ENCODE assay signal across 29 cellular contexts in the genomic region with DNA sequence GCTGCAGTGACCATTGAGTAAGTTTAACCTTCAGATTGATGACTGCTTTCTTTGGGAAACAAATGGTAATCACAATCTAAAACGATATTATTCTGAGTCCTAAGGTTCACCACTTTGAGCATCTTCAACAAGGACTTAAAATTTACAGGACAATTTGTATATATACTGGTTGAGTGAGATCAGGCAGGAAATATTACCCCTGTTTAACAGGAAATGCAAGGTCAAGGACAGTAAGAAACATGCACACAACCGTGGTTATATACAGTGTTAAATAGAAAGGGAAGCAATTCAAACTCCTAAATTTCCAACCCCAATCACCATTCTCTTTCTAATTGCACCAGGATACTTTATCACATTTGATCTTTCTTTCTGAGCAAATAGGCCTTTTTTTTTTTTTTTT.
DNase-seq lines count a peak whose midpoint lies in the region; ATAC-seq, FAIRE-seq and TF ChIP-seq lines count a peak whose summit lies in the region.
"Had no signal": no experiment of that assay in that cellular context is flagged by ENCODE, and none has a peak within 500 bp of the region (broad histone marks: within the 10 kb centered on the region; RNA-seq: fewer than 3 reads in every experiment).

No MANE protein-coding gene starts in this region.

- no peak overlapping the region for H3K9ac ChIP-seq in K562 (ENCODE audit: insufficient read depth in 1 of 2, low read depth in 2 of 2, low read length in 2 of 2)

- no peaks in the 10 kb centered on the region for H3K9me3 Mint-ChIP-seq in activated CD8-positive, alpha-beta memory T cell treated with anti-CD3 and anti-CD28 coated beads, Interleukin-2, amount 10 ng/mL, durations not matched to agents 7 days and 5 days (ENCODE audit: low read depth)
- no peaks in the 10 kb centered on the region for H3K9me3 Mint-ChIP-seq in osteocyte (ENCODE audit: unreplicated experiment)
- no peaks in the 10 kb centered on the region for H3K9me3 Mint-ChIP-seq in activated T-cell treated with anti-CD3 and anti-CD28 coated beads, Interleukin-2, amount 50 U/mL, for 4 hours
- H3K9me3 Mint-ChIP-seq: activated B cell treated with CpG ODN at 0.5 μM for 24 hours; stimulated activated memory B cell treated with anti-CD40 and anti-IgM and Interleukin-4, amounts not matched to agents 10 μg/mL and 1 μg/mL and 100 μg/mL, for 72 hours had no signal

- H3K27me3 Mint-ChIP-seq in activated CD8-positive, alpha-beta memory T cell treated with anti-CD3 and anti-CD28 coated beads, Interleukin-2, amount 10 ng/mL, durations not matched to agents 7 days and 5 days, result no peaks in the 10 kb centered on the region
- H3K27me3 Mint-ChIP-seq in osteocyte (ENCODE audit: unreplicated experiment), result no peaks in the 10 kb centered on the region
- no peaks in the 10 kb centered on the region for H3K27me3 Mint-ChIP-seq in activated T-cell treated with anti-CD3 and anti-CD28 coated beads, Interleukin-2, amount 50 U/mL, for 4 hours (ENCODE audit: low read depth)
- H3K27me3 Mint-ChIP-seq: activated B cell treated with CpG ODN at 0.5 μM for 24 hours; activated naive CD8-positive, alpha-beta T cell; stimulated activated memory B cell treated with anti-CD40 and anti-IgM and Interleukin-4, amounts not matched to agents 10 μg/mL and 1 μg/mL and 100 μg/mL, for 72 hours had no signal

- in situ Hi-C loops in K562 (cut with MboI), result no loop called here

- no peaks in the 10 kb centered on the region for H4K20me1 ChIP-seq in K562 (replicated peaks; ENCODE audit: control insufficient read depth, insufficient read depth, low read length)

- peak; percentile 36 for ATAC-seq in activated CD8-positive, alpha-beta memory T cell treated with anti-CD3 and anti-CD28 coated beads, Interleukin-2, amount 10 ng/mL, durations not matched to agents 7 days and 5 days
- peak; percentile 35; the same call in 1 of the 3 replicates for ATAC-seq in K562
- ATAC-seq in activated T-cell treated with anti-CD3 and anti-CD28 coated beads, Interleukin-2, amount 50 U/mL, for 4 hours, result no peak
- ATAC-seq: HCT116; left lobe of liver; stimulated activated memory B cell treated with anti-CD40 and anti-IgM and Interleukin-4, amounts not matched to agents 10 μg/mL and 1 μg/mL and 100 μg/mL, for 72 hours had no signal

- POLR2A ChIA-PET in K562 (lab: Yijun Ruan, JAX), result no interaction called here

- no peak for TF ChIP-seq EP300 in K562 (IDR thresholded peaks at IDR 0.05; ENCODE audit: low read length)

- TF ChIP-seq RAD21 in K562 (CRISPR knock-in tag; conservative IDR thresholded peaks at IDR 0.05 in 1 of 2, IDR thresholded peaks at IDR 0.05 in 1 of 2), result no peak

- H3K4me1 ChIP-seq in K562 (replicated peaks in 1 of 2; ENCODE audit: control insufficient read depth in 2 of 2, insufficient read depth in 2 of 2, low read length in 2 of 2), result no peaks in the 10 kb centered on the region
- H3K4me1 ChIP-seq: ascending aorta, Caco-2, Peyer's patch, prostate gland, sigmoid colon, suprapubic skin had no signal

- FAIRE-seq in K562 (lab: Jason Lieb, UNC), result no peak
- FAIRE-seq: A204.1, endometrium, GM18507 had no signal

- BruUV-seq in K562 (replicated peaks; lab: Mats Ljungman, UMichigan), result no TSS peak

- TF ChIP-seq CTCF in K562 (IDR thresholded peaks at IDR 0.05 in 2 of 3, conservative IDR thresholded peaks at IDR 0.05 in 1 of 3; ENCODE audit: insufficient read depth in 2 of 3, low read depth in 1 of 3, low read length in 3 of 3) (no peak), osteocyte (IDR thresholded peaks at IDR 0.05) (no peak)

- TF ChIP-seq POLR2A in K562 (conservative IDR thresholded peaks at IDR 0.05), result no peak

- H3K36me3 ChIP-seq in K562 (ENCODE audit: control insufficient read depth, insufficient read depth, low read length), result no peaks in the 10 kb centered on the region
- H3K36me3 ChIP-seq: ascending aorta, cardiac muscle cell, prostate gland, sigmoid colon had no signal

- H2AFZ ChIP-seq in K562 (ENCODE audit: low read depth, low read length), result no peak overlapping the region

- intact Hi-C loops in K562 (cut with micrococcal nuclease), result no loop called here

- H3K4me3 Mint-ChIP-seq in activated CD8-positive, alpha-beta memory T cell treated with anti-CD3 and anti-CD28 coated beads, Interleukin-2, amount 10 ng/mL, durations not matched to agents 7 days and 5 days, result no peak overlapping the region
- no peak overlapping the region for H3K4me3 Mint-ChIP-seq in osteocyte (ENCODE audit: unreplicated experiment)
- no peak overlapping the region for H3K4me3 Mint-ChIP-seq in activated T-cell treated with anti-CD3 and anti-CD28 coated beads, Interleukin-2, amount 50 U/mL, for 4 hours
- H3K4me3 Mint-ChIP-seq: activated B cell treated with CpG ODN at 0.5 μM for 24 hours; activated naive CD8-positive, alpha-beta T cell; stimulated activated memory B cell treated with anti-CD40 and anti-IgM and Interleukin-4, amounts not matched to agents 10 μg/mL and 1 μg/mL and 100 μg/mL, for 72 hours had no signal

- CTCF ChIA-PET in activated CD8-positive, alpha-beta memory T cell treated with anti-CD3 and anti-CD28 coated beads, Interleukin-2, amount 10 ng/mL, durations not matched to agents 7 days and 5 days (lab: Charles Lee), result interaction anchor here (0.7 kb wide), 1 partner anchor 11 kb away, joined by 3 read pairs; no protein-coding TSS in a partner anchor
- CTCF ChIA-PET in K562 (lab: Yijun Ruan, JAX; ENCODE audit: low intra/inter-chr PET ratio), result no interaction called here

- H3K79me2 ChIP-seq in K562 (ENCODE audit: control insufficient read depth, insufficient read depth, low read length), result no peaks in the 10 kb centered on the region

- H3K27ac ChIP-seq in K562 (ENCODE audit: extremely low read depth, low read depth, low read length), result no peak overlapping the region
- H3K27ac ChIP-seq: ascending aorta, cardiac muscle cell, Peyer's patch, prostate gland, sigmoid colon, suprapubic skin had no signal

- no peaks in the 10 kb centered on the region for H3K9me1 ChIP-seq in K562 (ENCODE audit: control insufficient read depth, insufficient read depth, low read length)

- H3K27ac Mint-ChIP-seq in activated CD8-positive, alpha-beta memory T cell treated with anti-CD3 and anti-CD28 coated beads, Interleukin-2, amount 10 ng/mL, durations not matched to agents 7 days and 5 days, result no peak overlapping the region
- H3K27ac Mint-ChIP-seq in osteocyte (ENCODE audit: unreplicated experiment), result peak overlapping the region; percentile 19
- H3K27ac Mint-ChIP-seq: activated B cell treated with CpG ODN at 0.5 μM for 24 hours; activated naive CD8-positive, alpha-beta T cell; stimulated activated memory B cell treated with anti-CD40 and anti-IgM and Interleukin-4, amounts not matched to agents 10 μg/mL and 1 μg/mL and 100 μg/mL, for 72 hours had no signal

- H3K4me3 ChIP-seq in K562, result no peak overlapping the region
- H3K4me3 ChIP-seq: ascending aorta, cardiac muscle cell, Peyer's patch, prostate gland, sigmoid colon, suprapubic skin had no signal

- H3K27me3 ChIP-seq in K562 (ENCODE audit: control insufficient read depth in 2 of 2, insufficient read depth in 2 of 2, low read length in 2 of 2), result no peaks in the 10 kb centered on the region
- H3K27me3 ChIP-seq: ascending aorta, cardiac muscle cell, Peyer's patch, sigmoid colon, suprapubic skin had no signal

- no peaks in the 10 kb centered on the region for H3K9me3 ChIP-seq in K562 (replicated peaks; ENCODE audit: control insufficient read depth, insufficient read depth, low read depth, low read length)
- H3K9me3 ChIP-seq: ascending aorta, Caco-2, Peyer's patch, prostate gland, sigmoid colon, suprapubic skin had no signal

- no peak overlapping the region for H3K4me2 ChIP-seq in K562 (ENCODE audit: insufficient read depth, low read length)

- DNase-seq in activated CD8-positive, alpha-beta memory T cell treated with anti-CD3 and anti-CD28 coated beads, Interleukin-2, amount 10 ng/mL, durations not matched to agents 7 days and 5 days, result no peak
- no peak for DNase-seq in activated CD8-positive, alpha-beta memory T cell treated with anti-CD3 and anti-CD28 coated beads for 24 hours
- DNase-seq in HT1080 (ENCODE audit: low read depth) (peak; percentile 3), K562 (ENCODE audit: extremely low read depth in 1 of 4, low spot score in 3 of 4) (no peak), osteocyte (ENCODE audit: extremely low spot score, unreplicated experiment) (no peak), AG20443 (ENCODE audit: low spot score) (no peak), ecto neural progenitor cell (ENCODE audit: low spot score) (no peak)
- DNase-seq in activated T-cell treated with anti-CD3 and anti-CD28 coated beads, Interleukin-2, amount 50 U/mL, for 4 hours, result no peak
- DNase-seq: activated B cell treated with CpG ODN at 0.5 μM for 24 hours; Caco-2; hypothalamus; NCI-H1092; NCI-H187 treated with DMSO at 0.1 percent for 48 hours; NCI-H524 treated with DMSO at 0.1 percent for 48 hours; Peyer's patch; SHP77 treated with DMSO at 0.1 percent for 48 hours; sigmoid colon; stimulated activated CD4-positive, alpha-beta T cell treated with anti-CD3 and anti-CD28 coated beads, Interleukin-4, amount 100 ng/mL, for 4 hours had no signal

- WGBS in K562 (ENCODE audit: insufficient coverage, low coverage, missing lambda C conversion rate), result 17% methylated on average over 2 of the region's 2 CpGs

- H3K36me3 Mint-ChIP-seq in activated CD8-positive, alpha-beta memory T cell treated with anti-CD3 and anti-CD28 coated beads, Interleukin-2, amount 10 ng/mL, durations not matched to agents 7 days and 5 days, result peaks cover 7% of the 10 kb centered on the region
- peaks cover 25% of the 10 kb centered on the region for H3K36me3 Mint-ChIP-seq in osteocyte (ENCODE audit: unreplicated experiment)
- peaks cover 27% of the 10 kb centered on the region for H3K36me3 Mint-ChIP-seq in activated T-cell treated with anti-CD3 and anti-CD28 coated beads, Interleukin-2, amount 50 U/mL, for 4 hours (ENCODE audit: insufficient read depth)

- H3K4me1 Mint-ChIP-seq in activated CD8-positive, alpha-beta memory T cell treated with anti-CD3 and anti-CD28 coated beads, Interleukin-2, amount 10 ng/mL, durations not matched to agents 7 days and 5 days, result peaks cover 6% of the 10 kb centered on the region
- peaks cover 31% of the 10 kb centered on the region for H3K4me1 Mint-ChIP-seq in osteocyte (ENCODE audit: unreplicated experiment)
- peaks cover 10% of the 10 kb centered on the region for H3K4me1 Mint-ChIP-seq in activated T-cell treated with anti-CD3 and anti-CD28 coated beads, Interleukin-2, amount 50 U/mL, for 4 hours (ENCODE audit: low read depth)

TF ChIP-seq in K562, 482 proteins besides CTCF, POLR2A, EP300 and RAD21 (continues in another document):
- TF ChIP-seq GTF2F1 (IDR thresholded peaks at IDR 0.05; ENCODE audit: low read depth, low read length), result no peak
- TF ChIP-seq, protein P1, sequence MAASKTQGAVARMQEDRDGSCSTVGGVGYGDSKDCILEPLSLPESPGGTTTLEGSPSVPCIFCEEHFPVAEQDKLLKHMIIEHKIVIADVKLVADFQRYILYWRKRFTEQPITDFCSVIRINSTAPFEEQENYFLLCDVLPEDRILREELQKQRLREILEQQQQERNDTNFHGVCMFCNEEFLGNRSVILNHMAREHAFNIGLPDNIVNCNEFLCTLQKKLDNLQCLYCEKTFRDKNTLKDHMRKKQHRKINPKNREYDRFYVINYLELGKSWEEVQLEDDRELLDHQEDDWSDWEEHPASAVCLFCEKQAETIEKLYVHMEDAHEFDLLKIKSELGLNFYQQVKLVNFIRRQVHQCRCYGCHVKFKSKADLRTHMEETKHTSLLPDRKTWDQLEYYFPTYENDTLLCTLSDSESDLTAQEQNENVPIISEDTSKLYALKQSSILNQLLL (CRISPR knock-in tag; IDR thresholded peaks at IDR 0.05; ENCODE audit: borderline replicate concordance), result peak; percentile 27; the same call in 1 of the 2 replicates

Comparison
In these comparisons a context has a peak if more than half of its experiments do, and no peak if none do; other contexts are left out.
1. ATAC-seq: peak in activated CD8-positive, alpha-beta memory T cell treated with anti-CD3 and anti-CD28 coated beads, Interleukin-2, amount 10 ng/mL, durations not matched to agents 7 days and 5 days (single experiment) and K562 (single experiment); none in activated T-cell treated with anti-CD3 and anti-CD28 coated beads, Interleukin-2, amount 50 U/mL, for 4 hours (0 of 2).